ENCODE assay signal across 8 cellular contexts in the genomic region with DNA sequence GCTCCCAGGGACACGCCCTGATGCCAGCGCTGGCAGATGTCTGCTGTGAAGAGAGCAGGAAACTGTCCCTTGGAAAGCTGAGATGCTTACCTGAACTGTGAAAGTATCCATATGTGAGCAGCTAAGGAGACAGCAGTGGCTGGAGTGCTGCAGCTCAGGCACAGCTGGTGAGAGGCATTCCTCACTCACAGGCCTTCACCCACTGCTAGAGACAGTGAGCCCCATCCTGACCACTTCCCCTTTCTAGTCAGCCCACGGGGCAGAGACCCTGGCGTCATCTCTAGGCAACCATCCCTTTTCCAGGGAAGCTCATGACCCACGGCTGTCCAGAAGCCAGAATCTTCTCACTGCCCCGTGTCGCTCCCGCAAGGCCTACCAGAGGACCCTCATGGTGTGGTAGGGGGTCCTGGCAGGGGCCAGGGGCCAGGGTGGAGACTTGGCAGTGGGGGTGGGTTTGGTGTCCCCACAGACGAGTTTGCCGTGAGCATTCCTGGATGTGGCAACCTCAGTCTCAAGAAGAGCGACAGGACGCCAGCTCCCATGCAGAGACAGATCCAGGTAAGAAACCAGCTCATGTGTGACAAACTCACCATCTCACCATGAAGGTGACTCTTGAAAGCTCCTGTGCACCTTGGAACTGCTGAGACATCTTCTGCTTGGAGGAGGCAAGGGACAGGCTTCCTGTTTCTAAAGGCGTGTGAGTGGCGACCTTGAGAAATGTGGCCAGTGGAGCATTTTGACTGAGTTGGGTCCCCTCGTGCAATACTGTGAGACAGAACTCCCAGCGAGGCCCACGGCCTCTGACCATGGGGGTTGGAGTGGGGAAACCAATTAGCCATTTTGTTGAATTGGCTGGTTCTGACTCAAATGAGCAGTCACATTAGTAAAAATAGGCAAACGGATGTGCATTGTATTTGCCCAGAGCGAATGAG. TPM values are rescaled to one million over a fixed set of nuclear protein-coding genes. Genes with fewer than 3 reads are reported as not detected.
DNase-seq lines count a peak whose midpoint lies in the region; ATAC-seq and TF ChIP-seq lines count a peak whose summit lies in the region.

TSS of gene SCIMP (minus strand) at position 216 of the 932 bp plus-strand sequence. CDS start at position 111, 105 bp downstream.

- no peaks in the 10 kb centered on the region for H3K9me3 ChIP-seq in T-helper 17 cell (ENCODE audit: control insufficient read depth, low read length, poor library complexity, severe bottlenecking)
- no peaks in the 10 kb centered on the region for H3K9me3 ChIP-seq in uterus

- H3K27ac Mint-ChIP-seq in T-helper 17 cell (no peak within 1 kb of the TSS), nephron progenitor cell (peak within 1 kb of the TSS; percentile 40), HFFc6 (no peak within 1 kb of the TSS)

- ATAC-seq in GM18517 (IDR thresholded peaks at IDR 0.05; ENCODE audit: unreplicated experiment) = peak; percentile 45
- peak; percentile 63 for ATAC-seq in HG02610 (IDR thresholded peaks at IDR 0.05; ENCODE audit: unreplicated experiment)
- ATAC-seq in T-helper 17 cell = peak; percentile 69

- no peaks in the 10 kb centered on the region for H3K27me3 ChIP-seq in uterus

- H3K36me3 Mint-ChIP-seq in T-helper 17 cell (ENCODE audit: low read depth) = peaks cover 2% of the 10 kb centered on the region
- peaks cover 42% of the 10 kb centered on the region for H3K36me3 Mint-ChIP-seq in nephron progenitor cell (ENCODE audit: low read depth)
- H3K36me3 Mint-ChIP-seq in HFFc6 (ENCODE audit: low read depth) = no peaks in the 10 kb centered on the region

- no peaks in the 10 kb centered on the region for H3K4me1 Mint-ChIP-seq in T-helper 17 cell
- H3K4me1 Mint-ChIP-seq in nephron progenitor cell = peaks cover 8% of the 10 kb centered on the region
- peaks cover 9% of the 10 kb centered on the region for H3K4me1 Mint-ChIP-seq in HFFc6 (ENCODE audit: low read depth)

- H3K4me1 ChIP-seq in uterus = no peaks in the 10 kb centered on the region

- H3K9me3 Mint-ChIP-seq in nephron progenitor cell (no peaks in the 10 kb centered on the region), HFFc6 (no peaks in the 10 kb centered on the region)

- H3K4me3 ChIP-seq in uterus = no peak within 1 kb of the TSS

- no peak within 1 kb of the TSS for H3K27ac ChIP-seq in uterus

- no peak for DNase-seq in T-helper 17 cell
- no peak for DNase-seq in nephron progenitor cell
- DNase-seq in uterus = no peak
- DNase-seq in NK-92 (lab: John Stamatoyannopoulos, UW; ENCODE audit: unreplicated experiment) = no peak
- no peak for DNase-seq in HFFc6
- no peak for DNase-seq in NCI-H2107 treated with DMSO at 0.1 percent for 48 hours (lab: John Stamatoyannopoulos, UW; ENCODE audit: unreplicated experiment)

- H3K4me3 Mint-ChIP-seq in T-helper 17 cell (peak within 1 kb of the TSS; percentile 15), nephron progenitor cell (no peak within 1 kb of the TSS), HFFc6 (no peak within 1 kb of the TSS)

- intact Hi-C loops in uterus (cut with DNase I; ENCODE audit: low total_unique reads) = no loop called here

- H3K27me3 Mint-ChIP-seq in T-helper 17 cell = no peaks in the 10 kb centered on the region
- no peaks in the 10 kb centered on the region for H3K27me3 Mint-ChIP-seq in nephron progenitor cell (ENCODE audit: low read depth, poor library complexity)
- H3K27me3 Mint-ChIP-seq in HFFc6 (ENCODE audit: insufficient read depth) = no peaks in the 10 kb centered on the region; the same call in 1 of the 2 replicates

- H3K36me3 ChIP-seq in uterus = no peaks in the 10 kb centered on the region

- no peak for TF ChIP-seq CTCF in nephron progenitor cell (IDR thresholded peaks at IDR 0.05)
- no peak for TF ChIP-seq CTCF in uterus (IDR thresholded peaks at IDR 0.05)
- no peak for TF ChIP-seq CTCF in HFFc6 (IDR thresholded peaks at IDR 0.05)

- TF ChIP-seq POLR2A in uterus (IDR thresholded peaks at IDR 0.05) = no peak

RNA-seq across cellular contexts. Expression of gene SCIMP, which starts in this region (rescaled TPM):
- 1 to 10 TPM in 1 of 2 donors, under 1 TPM in 1; 0.76 to 4.8 TPM for total RNA-seq in T-helper 17 cell
- under 1 TPM in 2 of 4 donors, not detected in 2; 0.62 to 0.91 TPM for total RNA-seq in uterus
- not detected for total RNA-seq in HFFc6 (2021; fragmentation: NEBNext Ultra II Directional; extraction: Animal tissue kit (Norgen Biotek cat#: 25700))
